7 cellular contexts compared by ENCODE assay signal in genomic region chr9:136944519-136945332, GRCh38. TPM values are rescaled to one million over a fixed set of nuclear protein-coding genes. Genes with fewer than 3 reads are reported as not detected.
A peak's percentile ranks its signal among the peaks of the same experiment; 100 is the strongest.
DNase-seq lines count a peak whose midpoint lies in the region; ATAC-seq and TF ChIP-seq lines count a peak whose summit lies in the region.

TSS of gene C8G (plus strand) at chr9:136945243. CDS start at chr9:136945321, 78 bp downstream.
TSS of gene FBXW5 (minus strand) at chr9:136944738. CDS start at chr9:136944083, 655 bp downstream.

- in situ Hi-C loops in astrocyte of the cerebellum (cut with HindIII; ENCODE audit: low sequenced_read_pairs) = no loop called here

- peak; percentile 93 for TF ChIP-seq CTCF in astrocyte of the cerebellum (IDR thresholded peaks at IDR 0.05; ENCODE audit: low read depth, low read length, missing control alignments)

- peak within 1 kb of the TSS; percentile 75 for H3K4me3 ChIP-seq in astrocyte of the cerebellum (ENCODE audit: low read depth, low read length)

- ATAC-seq in GM18502 (IDR thresholded peaks at IDR 0.05; ENCODE audit: poor library complexity, unreplicated experiment) (peak; percentile 83), HG02943 (IDR thresholded peaks at IDR 0.05; ENCODE audit: low read depth, unreplicated experiment) (peak; percentile 65)

- DNase-seq in NCI-H187 (lab: John Stamatoyannopoulos, UW) (peak; percentile 68 to 79), T-helper 22 cell (ENCODE audit: low read depth) (peak; percentile 88), astrocyte of the cerebellum (ENCODE audit: low read depth) (peak; percentile 77), hippocampal formation (lab: John Stamatoyannopoulos, UW) (peak; percentile 88 to 89), renal cortical epithelial cell (ENCODE audit: low read depth) (peak; percentile 64)

RNA-seq across cellular contexts. Expression of gene C8G, which starts in this region (rescaled TPM):
- 0.10 and 1.7 TPM in 2 replicates for total RNA-seq in renal cortical epithelial cell

RNA-seq across cellular contexts. Expression of gene FBXW5, which starts in this region (rescaled TPM):
- total RNA-seq in renal cortical epithelial cell = 195 and 249 TPM in 2 replicates

Comparison
In these comparisons a context has a peak if more than half of its experiments do, and no peak if none do; other contexts are left out.
1. Peak in every context shown above with its lines: DNase-seq, ATAC-seq and H3K4me3 ChIP-seq.